ENCODE assay signal across 18 cellular contexts in genomic region chr1:63858153-63858552, GRCh38.
DNase-seq lines count a peak whose midpoint lies in the region; ATAC-seq, FAIRE-seq and TF ChIP-seq lines count a peak whose summit lies in the region.
"Had no signal": no experiment of that assay in that cellular context is flagged by ENCODE, and none has a peak within 500 bp of the region (broad histone marks: within the 10 kb centered on the region; RNA-seq: fewer than 3 reads in every experiment).

No MANE protein-coding gene starts in this region.

- H4K20me1 ChIP-seq in GM23338 (replicated peaks; ENCODE audit: insufficient read depth), result peaks cover 29% of the 10 kb centered on the region
- peaks cover 14% of the 10 kb centered on the region for H4K20me1 ChIP-seq in astrocyte (ENCODE audit: insufficient read depth, low read length)
- H4K20me1 ChIP-seq in neural progenitor cell (ENCODE audit: low read depth), result peaks cover 68% of the 10 kb centered on the region

- no peaks in the 10 kb centered on the region for H3K9me3 ChIP-seq in HUES48 (ENCODE audit: control insufficient read depth, insufficient read depth, low read length)
- H3K9me3 ChIP-seq in astrocyte (ENCODE audit: insufficient read depth, low read depth, low read length), result no peaks in the 10 kb centered on the region
- no peaks in the 10 kb centered on the region for H3K9me3 ChIP-seq in neural progenitor cell (ENCODE audit: low read depth)
- H3K9me3 ChIP-seq: BE2C had no signal

- DNase-seq in GM23338 (ENCODE audit: low spot score) (peak; percentile 45), astrocyte (ENCODE audit: low read depth) (no peak), neural progenitor cell (ENCODE audit: low spot score) (no peak), glomerular visceral epithelial cell (ENCODE audit: extremely low spot score) (no peak), cerebellar nuclear complex (lab: John Stamatoyannopoulos, UW) (no peak)
- DNase-seq: ACHN; BE2C; C1 segment of cervical spinal cord; CD4-positive, CD25-positive, alpha-beta regulatory T cell; CD8-positive, alpha-beta memory T cell; COR-L47; DMS 273 treated with DMSO at 0.1 percent for 48 hours; GOT3; H9 had no signal

- H3K4me2 ChIP-seq in GM23338 (peak overlapping the region; percentile 5), astrocyte (ENCODE audit: low read length) (no peak overlapping the region), neural progenitor cell (peak overlapping the region; percentile 36)

- H3K4me3 Mint-ChIP-seq in GM23338 (no peak overlapping the region), astrocyte (ENCODE audit: unreplicated experiment) (peak overlapping the region; percentile 2), neural progenitor cell (no peak overlapping the region)
- H3K4me3 Mint-ChIP-seq: CD4-positive, CD25-positive, alpha-beta regulatory T cell; CD8-positive, alpha-beta memory T cell had no signal

- H3K4me3 ChIP-seq in GM23338 (no peak overlapping the region), HUES48 (ENCODE audit: low read depth, low read length) (peak overlapping the region; percentile 3; the same call in 1 of the 2 replicates), astrocyte (ENCODE audit: insufficient read depth, low read depth, low read length) (no peak overlapping the region), neural progenitor cell (no peak overlapping the region)

- no peak overlapping the region for H3K9ac ChIP-seq in HUES48 (ENCODE audit: low read depth, low read length)
- H3K9ac ChIP-seq in astrocyte (ENCODE audit: low read length), result no peak overlapping the region
- no peak overlapping the region for H3K9ac ChIP-seq in neural progenitor cell

- peaks cover 12% of the 10 kb centered on the region; the same call in 2 of the 3 replicates for H3K36me3 Mint-ChIP-seq in GM23338 (ENCODE audit: low read depth)
- peaks cover 15% of the 10 kb centered on the region for H3K36me3 Mint-ChIP-seq in astrocyte (ENCODE audit: low read depth, unreplicated experiment)
- H3K36me3 Mint-ChIP-seq in neural progenitor cell, result peaks cover 16% of the 10 kb centered on the region
- H3K36me3 Mint-ChIP-seq: CD4-positive, CD25-positive, alpha-beta regulatory T cell; CD8-positive, alpha-beta memory T cell had no signal

- H3K27ac ChIP-seq in GM23338 (ENCODE audit: low read depth) (no peak overlapping the region), HUES48 (ENCODE audit: low read depth, low read length) (peak overlapping the region; percentile 33), astrocyte (ENCODE audit: low read depth, low read length) (no peak overlapping the region), neural progenitor cell (peak overlapping the region; percentile 18)

- no peak for TF ChIP-seq CTCF in GM23338 (conservative IDR thresholded peaks at IDR 0.05; ENCODE audit: low read depth in 2 of 2)
- no peak for TF ChIP-seq CTCF in astrocyte (IDR thresholded peaks at IDR 0.05; ENCODE audit: insufficient read depth, low read depth, low read length)
- TF ChIP-seq CTCF in neural progenitor cell (IDR thresholded peaks at IDR 0.05), result no peak

- H3K4me1 Mint-ChIP-seq in GM23338 (peaks cover 72% of the 10 kb centered on the region), astrocyte (ENCODE audit: low read depth, unreplicated experiment) (peaks cover 31% of the 10 kb centered on the region), neural progenitor cell (peaks cover 31% of the 10 kb centered on the region)
- H3K4me1 Mint-ChIP-seq: CD4-positive, CD25-positive, alpha-beta regulatory T cell; CD8-positive, alpha-beta memory T cell had no signal

- no peaks in the 10 kb centered on the region; the same call in 2 of the 3 replicates for H3K9me3 Mint-ChIP-seq in GM23338
- no peaks in the 10 kb centered on the region for H3K9me3 Mint-ChIP-seq in astrocyte (ENCODE audit: unreplicated experiment)
- H3K9me3 Mint-ChIP-seq in neural progenitor cell, result peaks cover 20% of the 10 kb centered on the region
- H3K9me3 Mint-ChIP-seq: H9 had no signal

- H3F3A ChIP-seq in GM23338 (replicated peaks; ENCODE audit: low read depth) (no peaks in the 10 kb centered on the region), neural progenitor cell (ENCODE audit: low read depth) (peaks cover 12% of the 10 kb centered on the region)

- H3K27ac Mint-ChIP-seq in GM23338, result no peak overlapping the region; the same call in 1 of the 2 replicates
- H3K27ac Mint-ChIP-seq in astrocyte (ENCODE audit: unreplicated experiment), result peak overlapping the region; percentile 38
- no peak overlapping the region for H3K27ac Mint-ChIP-seq in neural progenitor cell
- H3K27ac Mint-ChIP-seq: CD4-positive, CD25-positive, alpha-beta regulatory T cell; CD8-positive, alpha-beta memory T cell had no signal

- peak; percentile 65 for ATAC-seq in GM23338

- H3K27me3 ChIP-seq in GM23338 (ENCODE audit: insufficient read depth) (no peaks in the 10 kb centered on the region), HUES48 (ENCODE audit: control insufficient read depth, insufficient read depth, low read length) (no peaks in the 10 kb centered on the region), astrocyte (ENCODE audit: insufficient read depth, low read length) (no peaks in the 10 kb centered on the region), neural progenitor cell (no peaks in the 10 kb centered on the region)
- H3K27me3 ChIP-seq: BE2C had no signal

- H3K4me1 ChIP-seq in GM23338 (ENCODE audit: insufficient read depth) (peaks cover 35% of the 10 kb centered on the region), HUES48 (ENCODE audit: control insufficient read depth, insufficient read depth, low read length) (peaks cover 38% of the 10 kb centered on the region), astrocyte (ENCODE audit: insufficient read depth, low read length) (no peaks in the 10 kb centered on the region), neural progenitor cell (peaks cover 49% of the 10 kb centered on the region)
- H3K4me1 ChIP-seq: BE2C had no signal

- no peak for FAIRE-seq in astrocyte (lab: Jason Lieb, UNC)
- FAIRE-seq: A204.1, G401.6, GM12891 had no signal

- H2AFZ ChIP-seq in GM23338, result no peak overlapping the region
- no peak overlapping the region for H2AFZ ChIP-seq in astrocyte (ENCODE audit: low read depth, low read length)
- H2AFZ ChIP-seq in neural progenitor cell (replicated peaks), result no peak overlapping the region

- H3K9me2 ChIP-seq in GM23338 (ENCODE audit: insufficient read depth), result no peaks in the 10 kb centered on the region

- peaks cover 2% of the 10 kb centered on the region for H3K27me3 Mint-ChIP-seq in GM23338 (ENCODE audit: insufficient read depth, low read depth, poor library complexity)
- no peaks in the 10 kb centered on the region for H3K27me3 Mint-ChIP-seq in astrocyte (ENCODE audit: low read depth, unreplicated experiment)
- peaks cover 5% of the 10 kb centered on the region for H3K27me3 Mint-ChIP-seq in neural progenitor cell (ENCODE audit: insufficient read depth, low read depth)

- no peaks in the 10 kb centered on the region for H3K36me3 ChIP-seq in GM23338 (ENCODE audit: insufficient read depth)
- H3K36me3 ChIP-seq in HUES48 (ENCODE audit: control insufficient read depth, insufficient read depth, low read length), result no peaks in the 10 kb centered on the region
- H3K36me3 ChIP-seq in astrocyte (ENCODE audit: insufficient read depth, low read length), result no peaks in the 10 kb centered on the region
- no peaks in the 10 kb centered on the region for H3K36me3 ChIP-seq in neural progenitor cell
- H3K36me3 ChIP-seq: BE2C had no signal

- H3K79me2 ChIP-seq in GM23338 (replicated peaks; ENCODE audit: insufficient read depth), result peaks cover 100% of the 10 kb centered on the region
- peaks cover 25% of the 10 kb centered on the region for H3K79me2 ChIP-seq in astrocyte (ENCODE audit: insufficient read depth, low read length)
- peaks cover 100% of the 10 kb centered on the region for H3K79me2 ChIP-seq in neural progenitor cell (ENCODE audit: low read depth)

TF ChIP-seq in GM23338, 12 proteins besides CTCF, POLR2A, EP300 and RAD21 (continues in another document):
- no peak for TF ChIP-seq ZNF114 (CRISPR knock-in tag; IDR thresholded peaks at IDR 0.05)

Comparison
In these comparisons a context has a peak if more than half of its experiments do, and no peak if none do; other contexts are left out.
1. H3K27ac ChIP-seq: peak in HUES48 (single experiment) and neural progenitor cell (single experiment); none in GM23338 (single experiment) and astrocyte (single experiment).